21 cellular contexts compared by ENCODE assay signal in the genomic region with DNA sequence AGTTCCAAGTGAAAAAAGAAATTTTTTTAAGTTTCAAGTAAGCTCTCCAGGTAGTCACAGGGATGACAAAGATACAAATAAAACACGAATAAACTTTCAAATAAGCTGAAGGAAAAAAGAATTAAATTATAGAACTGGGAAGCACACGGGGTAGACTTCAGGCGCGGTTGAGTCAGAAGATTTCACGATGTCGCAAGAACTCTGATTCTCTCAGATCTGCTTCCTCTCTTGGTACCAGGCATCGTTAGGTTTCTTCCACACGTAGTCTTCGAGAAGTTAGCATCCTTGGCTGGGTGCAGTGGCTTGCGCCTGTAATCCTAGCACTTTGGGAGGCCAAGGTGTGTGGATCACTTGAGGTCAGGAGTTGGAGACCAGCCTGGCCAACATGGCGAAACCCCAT.
"Had no signal": no experiment of that assay in that cellular context is flagged by ENCODE, and none has a peak within 500 bp of the region (broad histone marks: within the 10 kb centered on the region; RNA-seq: fewer than 3 reads in every experiment).

No MANE protein-coding gene starts in this region.

- H3K27ac ChIP-seq: PC-9, Peyer's patch, SJCRH30 had no signal

- H3K27me3 ChIP-seq: Peyer's patch, SJCRH30 had no signal

- ATAC-seq: Right ventricle myocardium inferior, SK-N-SH treated with all-trans-retinoic acid at 6 μM for 48 hours had no signal

- DNase-seq: KBM-7, NCI-H1092 treated with DMSO at 0.1 percent for 48 hours, NCI-H1436, NCI-H187, NCI-H2029, NCI-H2081 treated with DMSO at 0.1 percent for 48 hours, NCI-H2171, NCI-H226, NCI-H446, NCI-H510A, NCI-H524 treated with DMSO at 0.1 percent for 48 hours, NCI-H69, NCI-H774, OCI-M1, PC-9, Peyer's patch, SHP77 treated with DMSO at 0.1 percent for 48 hours, SJCRH30, T-helper 1 cell had no signal

- H3K4me3 ChIP-seq: PC-9, Peyer's patch, SJCRH30 had no signal
